8 cellular contexts compared by ENCODE assay signal in genomic region chr17:43780135-43780534, GRCh38. TPM values are rescaled to one million over a fixed set of nuclear protein-coding genes. Genes with fewer than 3 reads are reported as not detected.
A peak's percentile ranks its signal among the peaks of the same experiment; 100 is the strongest.
DNase-seq lines count a peak whose midpoint lies in the region; ATAC-seq and TF ChIP-seq lines count a peak whose summit lies in the region.

Gene CFAP97D1 (plus strand): TSS chr17:43780435. CDS start chr17:43780463, 28 bp downstream.

- DNase-seq in PC-3 (no peak), endothelial cell (ENCODE audit: low spot score) (no peak), NCI-H345 (lab: John Stamatoyannopoulos, UW) (no peak), amniotic stem cell (lab: John Stamatoyannopoulos, UW) (no peak), OCI-M1 (lab: John Stamatoyannopoulos, UW) (no peak)

- TF ChIP-seq CTCF in C4-2B (conservative IDR thresholded peaks at IDR 0.05), result no peak
- TF ChIP-seq CTCF in PC-3 (conservative IDR thresholded peaks at IDR 0.05; ENCODE audit: low read depth, low read length), result no peak
- no peak for TF ChIP-seq CTCF in endothelial cell (IDR thresholded peaks at IDR 0.05; ENCODE audit: unreplicated experiment)

- H3K27me3 ChIP-seq in PC-3 (ENCODE audit: low read length), result no peaks in the 10 kb centered on the region
- peaks cover 33% of the 10 kb centered on the region for H3K27me3 ChIP-seq in neuron (ENCODE audit: insufficient read depth, low read length)

- H3K9ac ChIP-seq in PC-3 (ENCODE audit: low read length), result peak within 1 kb of the TSS; percentile 96

- no peaks in the 10 kb centered on the region for H3K9me2 ChIP-seq in PC-3 (replicated peaks; ENCODE audit: low read length)

- H3K27ac ChIP-seq in C4-2B (peak within 1 kb of the TSS; percentile 98), PC-3 (ENCODE audit: low read length) (no peak within 1 kb of the TSS)

- H3K27ac Mint-ChIP-seq in endothelial cell (ENCODE audit: unreplicated experiment), result peak within 1 kb of the TSS; percentile 82

- H3K9me3 Mint-ChIP-seq in endothelial cell (ENCODE audit: unreplicated experiment), result no peaks in the 10 kb centered on the region

- POLR2A ChIA-PET in PC-3 (lab: Charles Lee; ENCODE audit: unreplicated experiment), result interaction anchor here (0.6 kb wide), 1 partner anchor 13 kb away, joined by 17 read pairs; no protein-coding TSS in a partner anchor

- H3K79me2 ChIP-seq in PC-3 (ENCODE audit: low read length), result peaks cover 32% of the 10 kb centered on the region

- H3F3A ChIP-seq in PC-3 (ENCODE audit: low read length, unreplicated experiment), result no peaks in the 10 kb centered on the region

- peaks cover 7% of the 10 kb centered on the region for H3K27me3 Mint-ChIP-seq in endothelial cell (ENCODE audit: unreplicated experiment)

- H3K36me3 Mint-ChIP-seq in endothelial cell (ENCODE audit: low read depth, unreplicated experiment), result peaks cover 1% of the 10 kb centered on the region

- CTCF ChIA-PET in PC-3 (lab: Charles Lee), result no interaction called here

- H3K4me1 ChIP-seq in PC-3 (ENCODE audit: insufficient read depth, low read length) (peaks cover 35% of the 10 kb centered on the region), neuron (ENCODE audit: insufficient read depth, low read length) (peaks cover 10% of the 10 kb centered on the region)

- ATAC-seq in PC-3 (no peak), GM18519 (IDR thresholded peaks at IDR 0.05; ENCODE audit: low FRiP score, unreplicated experiment) (no peak)

- H3K9me3 ChIP-seq in PC-3 (ENCODE audit: low read length), result no peaks in the 10 kb centered on the region
- no peaks in the 10 kb centered on the region for H3K9me3 ChIP-seq in neuron (ENCODE audit: low read length)

- H4K20me1 ChIP-seq in PC-3 (ENCODE audit: low read length), result peaks cover 14% of the 10 kb centered on the region

- peaks cover 21% of the 10 kb centered on the region for H3K4me1 Mint-ChIP-seq in endothelial cell (ENCODE audit: unreplicated experiment)

- H3K36me3 ChIP-seq in PC-3 (ENCODE audit: low read depth, low read length), result peaks cover 13% of the 10 kb centered on the region
- H3K36me3 ChIP-seq in neuron (ENCODE audit: insufficient read depth, low read length), result peaks cover 4% of the 10 kb centered on the region

- H2AFZ ChIP-seq in PC-3 (ENCODE audit: low read length) (peak within 1 kb of the TSS; percentile 93), neuron (ENCODE audit: low read depth, low read length) (peak within 1 kb of the TSS; percentile 92)

- BruUV-seq in PC-3 (replicated peaks; lab: Mats Ljungman, UMichigan), result no TSS peak

- intact Hi-C loops in PC-3 (cut with micrococcal nuclease), result no loop called here

- H3K4me3 Mint-ChIP-seq in endothelial cell (ENCODE audit: unreplicated experiment), result peak within 1 kb of the TSS; percentile 86

- H3K4me3 ChIP-seq in PC-3 (ENCODE audit: low read length) (peak within 1 kb of the TSS; percentile 94), neuron (ENCODE audit: low read length) (peak within 1 kb of the TSS; percentile 68)

- H3K4me2 ChIP-seq in PC-3 (ENCODE audit: low read length), result peak within 1 kb of the TSS; percentile 98

RNA-seq across cellular contexts. Expression of gene CFAP97D1, which starts in this region (rescaled TPM):
- total RNA-seq in PC-3 (2014; rRNA removed) (0.12 and 0.29 TPM in 2 replicates), endothelial cell (ENCODE audit: unreplicated experiment) (0.10 TPM)
